Comparison of ENCODE assay signal across 10 cellular contexts in genomic region chr2:46937457-46937856, GRCh38. TPM values are rescaled to one million over a fixed set of nuclear protein-coding genes. Genes with fewer than 3 reads are reported as not detected.
DNase-seq lines count a peak whose midpoint lies in the region; ATAC-seq, FAIRE-seq and TF ChIP-seq lines count a peak whose summit lies in the region.
"Had no signal": no experiment of that assay in that cellular context is flagged by ENCODE, and none has a peak within 500 bp of the region (broad histone marks: within the 10 kb centered on the region; RNA-seq: fewer than 3 reads in every experiment).

No MANE protein-coding gene starts in this region.

- FAIRE-seq in endothelial cell of umbilical vein (lab: Jason Lieb, UNC) (no peak), pancreas (lab: Jason Lieb, UNC) (no peak)

- H3K4me3 ChIP-seq in OCI-LY7 (ENCODE audit: low read depth, low read length, poor library complexity, severe bottlenecking): no peak overlapping the region
- no peak overlapping the region for H3K4me3 ChIP-seq in endothelial cell of umbilical vein (replicated peaks in 1 of 3; ENCODE audit: insufficient read depth in 1 of 3, low read depth in 1 of 3, low read length in 3 of 3)
- H3K4me3 ChIP-seq in pancreas: no peak overlapping the region
- H3K4me3 ChIP-seq: BLaER1 treated with 17β-estradiol and CSF1 and Interleukin-3, amounts not matched to agents 10 nM and 100 nM; smooth muscle cell had no signal

- WGBS in pancreas, 2 donors: 46 to 61% methylated on average over 4 of the region's 4 CpGs

- TF ChIP-seq CTCF in OCI-LY7 (conservative IDR thresholded peaks at IDR 0.05; ENCODE audit: low read length) (peak; percentile 80), endothelial cell of umbilical vein (IDR thresholded peaks at IDR 0.05; ENCODE audit: extremely low read depth in 1 of 2, insufficient read depth in 1 of 2, low read depth in 1 of 2, low read length in 2 of 2) (peak; percentile 15 to 32), pancreas (IDR thresholded peaks at IDR 0.05) (peak in 1 of 4 donors; percentile 24)

- H3K4me1 ChIP-seq in OCI-LY7 (ENCODE audit: insufficient read depth, low read length, poor library complexity, severe bottlenecking): peaks cover 50% of the 10 kb centered on the region
- H3K4me1 ChIP-seq in endothelial cell of umbilical vein (ENCODE audit: control insufficient read depth, extremely low read depth, insufficient read depth, low read length): peaks cover 10% of the 10 kb centered on the region
- H3K4me1 ChIP-seq in pancreas: peaks cover 5 to 15% (median 14%) of the 10 kb centered on the region in 3 donors

- H3K36me3 ChIP-seq in OCI-LY7 (ENCODE audit: insufficient read depth, low read length) (no peaks in the 10 kb centered on the region; the same call in 1 of the 2 replicates), endothelial cell of umbilical vein (ENCODE audit: control insufficient read depth in 2 of 2, extremely low read depth in 1 of 2, insufficient read depth in 2 of 2, low read length in 2 of 2) (no peaks in the 10 kb centered on the region), pancreas (no peaks in the 10 kb centered on the region)
- H3K36me3 ChIP-seq: BLaER1 treated with 17β-estradiol and CSF1 and Interleukin-3, amounts not matched to agents 10 nM and 100 nM had no signal

- H3K79me2 ChIP-seq in OCI-LY7 (ENCODE audit: insufficient read depth, low read depth, low read length): peaks cover 33% of the 10 kb centered on the region
- peaks cover 5% of the 10 kb centered on the region for H3K79me2 ChIP-seq in endothelial cell of umbilical vein (ENCODE audit: control insufficient read depth, insufficient read depth, low read length)

- CTCF ChIA-PET in OCI-LY7 (lab: Charles Lee; ENCODE audit: unreplicated experiment) (no interaction called here), endothelial cell of umbilical vein (lab: Charles Lee) (interaction anchor here (1.0 to 4.3 kb wide), 6 partner anchors 9 to 386 kb away, joined by 3 to 27 read pairs (median 5); no protein-coding TSS in a partner anchor)

- H3K9me1 ChIP-seq in endothelial cell of umbilical vein (replicated peaks; ENCODE audit: control insufficient read depth, extremely low read depth, insufficient read depth, low read length): no peaks in the 10 kb centered on the region

- H2AFZ ChIP-seq in OCI-LY7 (ENCODE audit: low read length) (no peak overlapping the region), endothelial cell of umbilical vein (ENCODE audit: low read depth, low read length) (no peak overlapping the region)

- H3K9me3 Mint-ChIP-seq in stimulated activated memory B cell treated with anti-CD40 and anti-IgM and Interleukin-4, amounts not matched to agents 10 μg/mL and 1 μg/mL and 100 μg/mL, for 72 hours: no peaks in the 10 kb centered on the region

- peak overlapping the region; percentile 36 for H3K27ac Mint-ChIP-seq in stimulated activated memory B cell treated with anti-CD40 and anti-IgM and Interleukin-4, amounts not matched to agents 10 μg/mL and 1 μg/mL and 100 μg/mL, for 72 hours

- no peak overlapping the region for H3K4me3 Mint-ChIP-seq in stimulated activated memory B cell treated with anti-CD40 and anti-IgM and Interleukin-4, amounts not matched to agents 10 μg/mL and 1 μg/mL and 100 μg/mL, for 72 hours

- TF ChIP-seq POLR2A in endothelial cell of umbilical vein (IDR thresholded peaks at IDR 0.05; ENCODE audit: low read depth, low read length): no peak

- H3K9ac ChIP-seq in endothelial cell of umbilical vein (replicated peaks; ENCODE audit: extremely low read depth, insufficient read depth, low read length): no peak overlapping the region
- H3K9ac ChIP-seq: BLaER1 treated with 17β-estradiol and CSF1 and Interleukin-3, amounts not matched to agents 10 nM and 100 nM had no signal

- no peak overlapping the region for H3K4me2 ChIP-seq in OCI-LY7 (ENCODE audit: low read length)
- no peak overlapping the region for H3K4me2 ChIP-seq in endothelial cell of umbilical vein (ENCODE audit: insufficient read depth, low read length)
- H3K4me2 ChIP-seq: smooth muscle cell had no signal

- H3K36me3 Mint-ChIP-seq in stimulated activated memory B cell treated with anti-CD40 and anti-IgM and Interleukin-4, amounts not matched to agents 10 μg/mL and 1 μg/mL and 100 μg/mL, for 72 hours: peaks cover 17% of the 10 kb centered on the region

- POLR2A ChIA-PET in OCI-LY7 (lab: Charles Lee) (interaction anchor here (0.7 to 1.1 kb wide), 3 partner anchors 15 to 46 kb away, joined by 3 to 10 read pairs (median 6); no protein-coding TSS in a partner anchor), endothelial cell of umbilical vein (lab: Charles Lee) (no interaction called here)

- BruUV-seq in OCI-LY7 (replicated peaks; lab: Mats Ljungman, UMichigan) (no TSS peak), endothelial cell of umbilical vein (replicated peaks; lab: Mats Ljungman, UMichigan) (no TSS peak)

- intact Hi-C loops in OCI-LY7 (cut with micrococcal nuclease; ENCODE audit: unreplicated experiment): no loop called here
- intact Hi-C loops in endothelial cell of umbilical vein (cut with micrococcal nuclease): no loop called here
- intact Hi-C loops in pancreas (cut with DNase I): no loop called here

- H3K27ac ChIP-seq in OCI-LY7 (ENCODE audit: low read depth, low read length, poor library complexity, severe bottlenecking): no peak overlapping the region
- no peak overlapping the region for H3K27ac ChIP-seq in endothelial cell of umbilical vein (ENCODE audit: insufficient read depth, low read depth, low read length)
- H3K27ac ChIP-seq in pancreas: no peak overlapping the region
- H3K27ac ChIP-seq: BLaER1 treated with 17β-estradiol and CSF1 and Interleukin-3, amounts not matched to agents 10 nM and 100 nM had no signal

- H3K27me3 ChIP-seq in endothelial cell of umbilical vein (ENCODE audit: control insufficient read depth in 2 of 2, insufficient read depth in 2 of 2, low read length in 2 of 2) (no peaks in the 10 kb centered on the region), pancreas (no peaks in the 10 kb centered on the region)
- H3K27me3 ChIP-seq: BLaER1 treated with 17β-estradiol and CSF1 and Interleukin-3, amounts not matched to agents 10 nM and 100 nM had no signal

- ATAC-seq in stimulated activated memory B cell treated with anti-CD40 and anti-IgM and Interleukin-4, amounts not matched to agents 10 μg/mL and 1 μg/mL and 100 μg/mL, for 72 hours: no peak
- no peak for ATAC-seq in GM21526 (IDR thresholded peaks at IDR 0.05; ENCODE audit: low FRiP score, unreplicated experiment)
- ATAC-seq in HG02852 (IDR thresholded peaks at IDR 0.05; ENCODE audit: unreplicated experiment): no peak
- ATAC-seq in pancreas: no peak

- peak; percentile 13 for DNase-seq in NCI-H2227 (lab: John Stamatoyannopoulos, UW; ENCODE audit: unreplicated experiment)
- no peak for DNase-seq in NCI-H2227 treated with DMSO at 0.1 percent for 48 hours (lab: John Stamatoyannopoulos, UW)
- DNase-seq in OCI-LY7 (ENCODE audit: low spot score): no peak
- no peak for DNase-seq in endothelial cell of umbilical vein (ENCODE audit: low read depth, low spot score)
- DNase-seq in pancreas: no peak

- H3K9me3 ChIP-seq in OCI-LY7 (ENCODE audit: low read length): no peaks in the 10 kb centered on the region
- H3K9me3 ChIP-seq in endothelial cell of umbilical vein (replicated peaks; ENCODE audit: control insufficient read depth, insufficient read depth, low read length): no peaks in the 10 kb centered on the region
- H3K9me3 ChIP-seq in pancreas: no peaks in the 10 kb centered on the region
- H3K9me3 ChIP-seq: BLaER1 treated with 17β-estradiol and CSF1 and Interleukin-3, amounts not matched to agents 10 nM and 100 nM had no signal

- dilution Hi-C loops in endothelial cell of umbilical vein (cut with MboI; ENCODE audit: extremely low pct_ligation_motif_present, low sequenced_read_pairs): no loop called here

- no peaks in the 10 kb centered on the region for H3K9me2 ChIP-seq in OCI-LY7 (ENCODE audit: insufficient read depth, low read length)

- H3K4me1 Mint-ChIP-seq in stimulated activated memory B cell treated with anti-CD40 and anti-IgM and Interleukin-4, amounts not matched to agents 10 μg/mL and 1 μg/mL and 100 μg/mL, for 72 hours: peaks cover 64% of the 10 kb centered on the region

- no peaks in the 10 kb centered on the region for H3K27me3 Mint-ChIP-seq in stimulated activated memory B cell treated with anti-CD40 and anti-IgM and Interleukin-4, amounts not matched to agents 10 μg/mL and 1 μg/mL and 100 μg/mL, for 72 hours

- H4K20me1 ChIP-seq in OCI-LY7 (ENCODE audit: insufficient read depth, low read length): no peaks in the 10 kb centered on the region
- no peaks in the 10 kb centered on the region for H4K20me1 ChIP-seq in endothelial cell of umbilical vein (replicated peaks; ENCODE audit: control insufficient read depth, extremely low read depth, insufficient read depth, low read length)
- H4K20me1 ChIP-seq: BLaER1 treated with 17β-estradiol and CSF1 and Interleukin-3, amounts not matched to agents 10 nM and 100 nM had no signal

TF ChIP-seq in endothelial cell of umbilical vein, 7 proteins besides CTCF, POLR2A, EP300 and RAD21 (continues in another document):
- TF ChIP-seq JUN (IDR thresholded peaks at IDR 0.05; ENCODE audit: borderline replicate concordance, insufficient read depth, insufficient read length, low read depth): no peak

RNA-seq across cellular contexts. Expression of gene TTC7A, which starts 3.6 kb away (rescaled TPM):
- total RNA-seq in OCI-LY7 (2014; rRNA removed; shearing (Covaris generic)): 51.9 and 64.1 TPM in 2 replicates
- total RNA-seq in OCI-LY7 (2022): 75.1 and 76.2 TPM in 2 replicates
- 11.9 and 13.6 TPM in 2 replicates for total RNA-seq in endothelial cell of umbilical vein
- polyA plus RNA-seq in endothelial cell of umbilical vein: 8.0 and 8.2 TPM in 2 replicates
- 6.2 and 7.0 TPM in 2 replicates for polyA plus RNA-seq in endothelial cell of umbilical vein (2011; cell fraction: cytosol; rRNA removed)
- 43.6 and 46.2 TPM in 2 replicates for polyA plus RNA-seq in endothelial cell of umbilical vein (2011; cell fraction: nucleus; rRNA removed)
- 8.0 and 11.1 TPM in 2 replicates for polyA plus RNA-seq in endothelial cell of umbilical vein (2012)
- 8.2 and 13.2 TPM in 2 replicates for polyA minus RNA-seq in endothelial cell of umbilical vein
- polyA minus RNA-seq in endothelial cell of umbilical vein (2011; cell fraction: cytosol; rRNA and poly(A)+ RNA removed): 12.2 TPM
- 14.2 and 15.9 TPM in 2 replicates for polyA minus RNA-seq in endothelial cell of umbilical vein (2011; cell fraction: nucleus; rRNA and poly(A)+ RNA removed)
- 10 to 100 TPM; 14.4 to 23.7 (median 21.2) TPM for total RNA-seq in pancreas
- polyA plus RNA-seq in pancreas: 10 to 100 TPM; 10.4 to 21.6 TPM

RNA-seq across cellular contexts. Expression of gene MCFD2, which starts 21.9 kb away (rescaled TPM):
- 55.7 and 64.2 TPM in 2 replicates for total RNA-seq in OCI-LY7 (2014; rRNA removed; shearing (Covaris generic))
- total RNA-seq in OCI-LY7 (2022) (72.5 and 75.2 TPM in 2 replicates), endothelial cell of umbilical vein (138 and 141 TPM in 2 replicates), pancreas (100 to 1,000 TPM in 4 of 6 donors, 10 to 100 TPM in 2; 82.3 to 180 (median 107) TPM)
- polyA plus RNA-seq in endothelial cell of umbilical vein (70.7 and 74.8 TPM in 2 replicates), pancreas (10 to 100 TPM; 20.1 to 31.4 TPM)
- 80.5 and 82.9 TPM in 2 replicates for polyA plus RNA-seq in endothelial cell of umbilical vein (2011; cell fraction: cytosol; rRNA removed)
- 41.9 and 57.1 TPM in 2 replicates for polyA plus RNA-seq in endothelial cell of umbilical vein (2011; cell fraction: nucleus; rRNA removed)
- polyA plus RNA-seq in endothelial cell of umbilical vein (2012): 127 and 230 TPM in 2 replicates
- polyA minus RNA-seq in endothelial cell of umbilical vein: 116 and 130 TPM in 2 replicates
- 46.8 TPM for polyA minus RNA-seq in endothelial cell of umbilical vein (2011; cell fraction: cytosol; rRNA and poly(A)+ RNA removed)
- 43.1 and 55.2 TPM in 2 replicates for polyA minus RNA-seq in endothelial cell of umbilical vein (2011; cell fraction: nucleus; rRNA and poly(A)+ RNA removed)
